In the genomic region with DNA sequence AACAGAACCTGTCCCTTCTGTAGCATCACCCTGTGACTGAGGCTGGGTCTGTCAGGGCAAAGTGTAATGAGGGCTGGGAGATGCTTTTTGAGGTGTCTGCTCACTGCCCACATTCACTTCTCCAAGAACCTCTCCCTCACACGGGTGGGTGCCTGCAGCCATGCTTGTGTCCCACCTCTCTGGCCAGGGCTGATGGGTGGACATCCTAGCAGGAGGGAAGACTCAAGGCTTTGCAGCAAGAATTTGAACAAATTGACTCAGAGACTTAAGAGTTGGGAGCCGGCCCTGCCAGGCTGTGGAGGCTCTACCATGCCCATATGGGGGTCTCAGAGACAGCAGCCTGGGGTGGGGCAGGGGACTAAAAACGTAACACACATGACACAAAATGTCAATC, we compare ENCODE assay signal across 18 cellular contexts. TPM values are rescaled to one million over a fixed set of nuclear protein-coding genes. Genes with fewer than 3 reads are reported as not detected.
DNase-seq lines count a peak whose midpoint lies in the region; ATAC-seq and TF ChIP-seq lines count a peak whose summit lies in the region.
"Had no signal": no experiment of that assay in that cellular context is flagged by ENCODE, and none has a peak within 500 bp of the region (broad histone marks: within the 10 kb centered on the region; RNA-seq: fewer than 3 reads in every experiment).

No MANE protein-coding gene starts in this region.

- peaks cover 5% of the 10 kb centered on the region for H3K27me3 Mint-ChIP-seq in activated CD8-positive, alpha-beta T cell treated with anti-CD3 and anti-CD28 coated beads, Interleukin-2, amount 10 ng/mL, durations not matched to agents 7 days and 5 days (ENCODE audit: low read depth)

- POLR2A ChIA-PET in HCT116 (lab: Charles Lee) (no interaction called here), Panc1 (lab: Charles Lee) (no interaction called here)
- POLR2A ChIA-PET in activated CD8-positive, alpha-beta T cell treated with anti-CD3 and anti-CD28 coated beads, Interleukin-2, amount 10 ng/mL, durations not matched to agents 7 days and 5 days (lab: Charles Lee): no interaction called here

- H3K36me3 ChIP-seq in HCT116 (ENCODE audit: control insufficient read depth in 1 of 2, insufficient read depth in 2 of 2, low read length in 2 of 2) (no peaks in the 10 kb centered on the region), Panc1 (ENCODE audit: control insufficient read depth, insufficient read depth, low read length) (no peaks in the 10 kb centered on the region), skeletal muscle satellite cell (ENCODE audit: insufficient read depth, low read length) (no peaks in the 10 kb centered on the region), lower lobe of right lung (no peaks in the 10 kb centered on the region)
- H3K36me3 ChIP-seq: BE2C had no signal

- H3K27ac Mint-ChIP-seq in activated CD8-positive, alpha-beta T cell treated with anti-CD3 and anti-CD28 coated beads, Interleukin-2, amount 10 ng/mL, durations not matched to agents 7 days and 5 days: no peak overlapping the region
- H3K27ac Mint-ChIP-seq: CD4-positive, alpha-beta T cell; H9 had no signal

- TF ChIP-seq RAD21 in HCT116 (IDR thresholded peaks at IDR 0.05; ENCODE audit: low read depth): no peak

- no peak overlapping the region for H2AFZ ChIP-seq in HCT116 (ENCODE audit: low read depth, low read length, poor library complexity, severe bottlenecking)

- H3K4me2 ChIP-seq in HCT116 (ENCODE audit: low read length): peak overlapping the region; percentile 76
- peak overlapping the region; percentile 46 for H3K4me2 ChIP-seq in skeletal muscle satellite cell (ENCODE audit: low read length)

- RAD21 ChIA-PET in HCT116 (lab: Charles Lee; ENCODE audit: low non-redundant PET in 1 of 2, low total read pairs in 2 of 2, uncharacterized antibody in 2 of 2, unreplicated experiment in 2 of 2): no interaction called here

- intact Hi-C loops in HCT116 (cut with micrococcal nuclease): no loop called here
- intact Hi-C loops in Panc1 (cut with micrococcal nuclease; ENCODE audit: unreplicated experiment): no loop called here
- intact Hi-C loops in lower lobe of right lung (cut with DNase I): no loop called here

- H3K9me2 ChIP-seq in HCT116 (ENCODE audit: insufficient read depth): no peaks in the 10 kb centered on the region

- H3K79me2 ChIP-seq in HCT116 (ENCODE audit: insufficient read depth, low read length): no peaks in the 10 kb centered on the region

- in situ Hi-C loops in Panc1 (cut with HindIII; ENCODE audit: low pct_unique_long_range_greater_than_20kb, low sequenced_read_pairs): no loop called here

- no peak for TF ChIP-seq POLR2A in HCT116 (IDR thresholded peaks at IDR 0.05; ENCODE audit: borderline replicate concordance, extremely low read depth, insufficient read depth, insufficient read length)

- DNase-seq in HCT116 (ENCODE audit: low read depth, low spot score) (no peak), Panc1 (ENCODE audit: low read depth, low spot score) (no peak), foreskin keratinocyte (no peak), NCI-H1417 (lab: John Stamatoyannopoulos, UW) (no peak), germinal center (ENCODE audit: low spot score) (no peak), lower lobe of right lung (no peak)
- no peak for DNase-seq in activated CD8-positive, alpha-beta T cell treated with anti-CD3 and anti-CD28 coated beads, Interleukin-2, amount 10 ng/mL, durations not matched to agents 7 days and 5 days
- DNase-seq: BE2C; CD4-positive, alpha-beta T cell; H9; MV-4-11; NCI-H1417 treated with DMSO at 0.1 percent for 48 hours; NCI-H1930; NCI-H2171 treated with DMSO at 0.1 percent for 48 hours; NCI-H510A; NCI-H774 had no signal

- H3K27me3 ChIP-seq in HCT116 (ENCODE audit: insufficient read depth, low read length) (no peaks in the 10 kb centered on the region), Panc1 (ENCODE audit: control insufficient read depth, insufficient read depth, low read length) (no peaks in the 10 kb centered on the region), foreskin keratinocyte (no peaks in the 10 kb centered on the region), skeletal muscle satellite cell (ENCODE audit: control insufficient read depth, insufficient read depth, low read length) (peaks cover 32% of the 10 kb centered on the region), lower lobe of right lung (ENCODE audit: low read depth) (no peaks in the 10 kb centered on the region)
- H3K27me3 ChIP-seq: BE2C had no signal

- no peak overlapping the region for H3K4me3 ChIP-seq in HCT116 (replicated peaks in 1 of 2; ENCODE audit: low read depth in 1 of 2, low read length in 2 of 2)
- H3K4me3 ChIP-seq in Panc1 (ENCODE audit: low read depth in 2 of 2, low read length in 2 of 2): no peak overlapping the region
- H3K4me3 ChIP-seq in skeletal muscle satellite cell (ENCODE audit: low read length): no peak overlapping the region
- no peak overlapping the region for H3K4me3 ChIP-seq in lower lobe of right lung
- H3K4me3 ChIP-seq: K562 had no signal

- H3K27ac ChIP-seq in HCT116 (ENCODE audit: low read depth, low read length) (no peak overlapping the region), Panc1 (ENCODE audit: low read length) (no peak overlapping the region), foreskin keratinocyte (peak overlapping the region; percentile 72), lower lobe of right lung (no peak overlapping the region)

- no peaks in the 10 kb centered on the region for H3K9me3 Mint-ChIP-seq in activated CD8-positive, alpha-beta T cell treated with anti-CD3 and anti-CD28 coated beads, Interleukin-2, amount 10 ng/mL, durations not matched to agents 7 days and 5 days (ENCODE audit: insufficient read depth)
- H3K9me3 Mint-ChIP-seq: CD4-positive, alpha-beta T cell; H9 had no signal

- ATAC-seq in HCT116: no peak
- ATAC-seq in Panc1: peak; percentile 2; the same call in 1 of the 2 replicates
- no peak for ATAC-seq in foreskin keratinocyte
- ATAC-seq in activated CD8-positive, alpha-beta T cell treated with anti-CD3 and anti-CD28 coated beads, Interleukin-2, amount 10 ng/mL, durations not matched to agents 7 days and 5 days: no peak
- no peak for ATAC-seq in lower lobe of right lung
- ATAC-seq: K562 had no signal

- H3K9me3 ChIP-seq in HCT116 (ENCODE audit: control insufficient read depth in 1 of 2, insufficient read depth in 1 of 2, low read depth in 1 of 2, low read length in 2 of 2): no peaks in the 10 kb centered on the region
- no peaks in the 10 kb centered on the region for H3K9me3 ChIP-seq in Panc1 (ENCODE audit: control insufficient read depth, insufficient read depth, low read depth, low read length)
- no peaks in the 10 kb centered on the region for H3K9me3 ChIP-seq in skeletal muscle satellite cell (replicated peaks; ENCODE audit: low read length)
- no peaks in the 10 kb centered on the region for H3K9me3 ChIP-seq in lower lobe of right lung
- H3K9me3 ChIP-seq: BE2C had no signal

- TF ChIP-seq CTCF in HCT116 (IDR thresholded peaks at IDR 0.05 in 2 of 3, conservative IDR thresholded peaks at IDR 0.05 in 1 of 3; ENCODE audit: borderline replicate concordance in 1 of 3, insufficient read depth in 1 of 3, low read depth in 2 of 3, low read length in 2 of 3) (no peak), Panc1 (IDR thresholded peaks at IDR 0.05) (no peak), foreskin keratinocyte (conservative IDR thresholded peaks at IDR 0.05) (no peak), lower lobe of right lung (IDR thresholded peaks at IDR 0.05) (no peak)

- no peaks in the 10 kb centered on the region for H3K36me3 Mint-ChIP-seq in activated CD8-positive, alpha-beta T cell treated with anti-CD3 and anti-CD28 coated beads, Interleukin-2, amount 10 ng/mL, durations not matched to agents 7 days and 5 days (ENCODE audit: low read depth)

- no peak overlapping the region for H3K4me3 Mint-ChIP-seq in activated CD8-positive, alpha-beta T cell treated with anti-CD3 and anti-CD28 coated beads, Interleukin-2, amount 10 ng/mL, durations not matched to agents 7 days and 5 days
- H3K4me3 Mint-ChIP-seq: CD4-positive, alpha-beta T cell; H9 had no signal

- no peaks in the 10 kb centered on the region for H4K20me1 ChIP-seq in HCT116 (ENCODE audit: insufficient read depth)

- CTCF ChIA-PET in HCT116 (lab: Charles Lee) (no interaction called here), Panc1 (lab: Charles Lee) (no interaction called here)
- CTCF ChIA-PET in activated CD8-positive, alpha-beta T cell treated with anti-CD3 and anti-CD28 coated beads, Interleukin-2, amount 10 ng/mL, durations not matched to agents 7 days and 5 days (lab: Charles Lee): no interaction called here

- H3K4me1 Mint-ChIP-seq in activated CD8-positive, alpha-beta T cell treated with anti-CD3 and anti-CD28 coated beads, Interleukin-2, amount 10 ng/mL, durations not matched to agents 7 days and 5 days (ENCODE audit: low read depth): no peaks in the 10 kb centered on the region

- H3K9ac ChIP-seq in HCT116 (ENCODE audit: low read length): peak overlapping the region; percentile 48; the same call in 1 of the 2 replicates
- no peak overlapping the region for H3K9ac ChIP-seq in skeletal muscle satellite cell (ENCODE audit: low read depth, low read length)

- H3K4me1 ChIP-seq in HCT116 (ENCODE audit: control insufficient read depth in 1 of 2, insufficient read depth in 2 of 2, low read length in 2 of 2) (peaks cover 20 to 50% of the 10 kb centered on the region in 2 experiments), Panc1 (ENCODE audit: control insufficient read depth, insufficient read depth, low read length) (peaks cover 13% of the 10 kb centered on the region), foreskin keratinocyte (no peaks in the 10 kb centered on the region), skeletal muscle satellite cell (ENCODE audit: control insufficient read depth, insufficient read depth, low read length) (peaks cover 16% of the 10 kb centered on the region), lower lobe of right lung (peaks cover 5% of the 10 kb centered on the region)
- H3K4me1 ChIP-seq: BE2C had no signal

- no TSS peak for BruUV-seq in HCT116 (replicated peaks; lab: Mats Ljungman, UMichigan)
- BruUV-seq in Panc1 (replicated peaks; lab: Mats Ljungman, UMichigan): no TSS peak

TF ChIP-seq in HCT116, 20 proteins besides CTCF, POLR2A, EP300 and RAD21 (continues in another document):
- TF ChIP-seq SRF (IDR thresholded peaks at IDR 0.05; ENCODE audit: low read depth) (no peak), SIN3A (IDR thresholded peaks at IDR 0.05; ENCODE audit: low read depth) (no peak), CBX3 (IDR thresholded peaks at IDR 0.05; ENCODE audit: low read depth) (no peak)
- TF ChIP-seq, protein P1, sequence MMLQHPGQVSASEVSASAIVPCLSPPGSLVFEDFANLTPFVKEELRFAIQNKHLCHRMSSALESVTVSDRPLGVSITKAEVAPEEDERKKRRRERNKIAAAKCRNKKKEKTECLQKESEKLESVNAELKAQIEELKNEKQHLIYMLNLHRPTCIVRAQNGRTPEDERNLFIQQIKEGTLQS (IDR thresholded peaks at IDR 0.05): no peak

RNA-seq across cellular contexts. Expression of gene GOLGA7B, which starts 33.4 kb away (rescaled TPM):
- total RNA-seq in HCT116 (2021; ENCODE audit: unreplicated experiment) (1.0 TPM), Panc1 (2021; ENCODE audit: unreplicated experiment) (1.5 TPM), foreskin keratinocyte (0.63 and 0.68 TPM in 2 replicates), lower lobe of right lung (1.0 TPM)
- 1.00 and 1.2 TPM in 2 replicates for polyA plus RNA-seq in HCT116 (2012)
- 1.6 TPM for polyA plus RNA-seq in Panc1 (2012; ENCODE audit: insufficient read length)
- polyA plus RNA-seq in foreskin keratinocyte: 0.66 and 0.90 TPM in 2 replicates
- total RNA-seq in skeletal muscle satellite cell (2012; rRNA removed): under 0.01 TPM in 2 replicates
- 10 to 100 TPM; 10.4 to 11.0 TPM for total RNA-seq in activated CD8-positive, alpha-beta T cell treated with anti-CD3 and anti-CD28 coated beads, Interleukin-2, amount 10 ng/mL, durations not matched to agents 7 days and 5 days
